In genomic region chr1:53739109-53739681, GRCh38 we compare ENCODE assay signal across 8 cellular contexts. TPM values are rescaled to one million over a fixed set of nuclear protein-coding genes. Genes with fewer than 3 reads are reported as not detected.
DNase-seq lines count a peak whose midpoint lies in the region; ATAC-seq and TF ChIP-seq lines count a peak whose summit lies in the region.

Gene GLIS1, minus strand, starts transcription at chr1:53739164. Its CDS starts 1,100 bp downstream, at chr1:53738064.

- DNase-seq in BJ (ENCODE audit: low read depth) (no peak), NCI-H2227 treated with DMSO at 0.1 percent for 48 hours (lab: John Stamatoyannopoulos, UW) (peak; percentile 82), epithelial cell of esophagus (ENCODE audit: low read depth) (peak; percentile 84), midbrain (lab: John Stamatoyannopoulos, UW) (peak; percentile 59)
- peak; percentile 70 for DNase-seq in activated CD8-positive, alpha-beta memory T cell treated with anti-CD3 and anti-CD28 coated beads, Interleukin-2, amount 10 ng/mL, durations not matched to agents 7 days and 5 days
- peak; percentile 4 to 16 for DNase-seq in stimulated activated CD8-positive, alpha-beta memory T cell treated with anti-CD3 and anti-CD28 coated beads, Interleukin-2, amount 100 ng/mL, for 1 hour (ENCODE audit: low read depth in 2 of 2)

- H3K27ac Mint-ChIP-seq in activated CD8-positive, alpha-beta memory T cell treated with anti-CD3 and anti-CD28 coated beads, Interleukin-2, amount 10 ng/mL, durations not matched to agents 7 days and 5 days: no peak within 1 kb of the TSS

- H3K36me3 Mint-ChIP-seq in activated CD8-positive, alpha-beta memory T cell treated with anti-CD3 and anti-CD28 coated beads, Interleukin-2, amount 10 ng/mL, durations not matched to agents 7 days and 5 days: peaks cover 6% of the 10 kb centered on the region

- peaks cover 75% of the 10 kb centered on the region for H3K27me3 Mint-ChIP-seq in activated CD8-positive, alpha-beta memory T cell treated with anti-CD3 and anti-CD28 coated beads, Interleukin-2, amount 10 ng/mL, durations not matched to agents 7 days and 5 days

- CTCF ChIA-PET in BJ (lab: Yijun Ruan, JAX): interaction anchor here (1.1 kb wide), 1 partner anchor 15 kb away, joined by 4 read pairs; no protein-coding TSS in a partner anchor
- CTCF ChIA-PET in activated CD8-positive, alpha-beta memory T cell treated with anti-CD3 and anti-CD28 coated beads, Interleukin-2, amount 10 ng/mL, durations not matched to agents 7 days and 5 days (lab: Charles Lee): interaction anchor here (2.7 kb wide), 1 partner anchor 14 kb away, joined by 8 read pairs; no protein-coding TSS in a partner anchor

- TF ChIP-seq CTCF in BJ (IDR thresholded peaks at IDR 0.05; ENCODE audit: insufficient read depth, low read depth, low read length) (no peak), epithelial cell of esophagus (IDR thresholded peaks at IDR 0.05; ENCODE audit: insufficient read depth, low read depth, low read length, missing control alignments) (no peak)

- peak within 1 kb of the TSS; percentile 76 for H3K4me3 ChIP-seq in BJ (ENCODE audit: low read depth, low read length)
- H3K4me3 ChIP-seq in epithelial cell of esophagus (ENCODE audit: low read length): peak within 1 kb of the TSS; percentile 38

- H3K27me3 ChIP-seq in BJ (ENCODE audit: control insufficient read depth, insufficient read depth, low read length): no peaks in the 10 kb centered on the region

- POLR2A ChIA-PET in BJ (lab: Charles Lee): no interaction called here

- peaks cover 3% of the 10 kb centered on the region for H3K4me1 Mint-ChIP-seq in activated CD8-positive, alpha-beta memory T cell treated with anti-CD3 and anti-CD28 coated beads, Interleukin-2, amount 10 ng/mL, durations not matched to agents 7 days and 5 days

- H3K36me3 ChIP-seq in BJ (ENCODE audit: control insufficient read depth, insufficient read depth, low read length): no peaks in the 10 kb centered on the region

- ATAC-seq in GM19035 (IDR thresholded peaks at IDR 0.05; ENCODE audit: unreplicated experiment) (peak; percentile 91), HG03159 (IDR thresholded peaks at IDR 0.05; ENCODE audit: unreplicated experiment) (peak; percentile 96)
- peak; percentile 94 for ATAC-seq in activated CD8-positive, alpha-beta memory T cell treated with anti-CD3 and anti-CD28 coated beads, Interleukin-2, amount 10 ng/mL, durations not matched to agents 7 days and 5 days

- H3K4me3 Mint-ChIP-seq in activated CD8-positive, alpha-beta memory T cell treated with anti-CD3 and anti-CD28 coated beads, Interleukin-2, amount 10 ng/mL, durations not matched to agents 7 days and 5 days: peak within 1 kb of the TSS; percentile 38

- H3K9me3 Mint-ChIP-seq in activated CD8-positive, alpha-beta memory T cell treated with anti-CD3 and anti-CD28 coated beads, Interleukin-2, amount 10 ng/mL, durations not matched to agents 7 days and 5 days (ENCODE audit: low read depth): no peaks in the 10 kb centered on the region

RNA-seq across cellular contexts. Expression of gene GLIS1, which starts in this region (rescaled TPM):
- polyA plus RNA-seq in BJ (2011; rRNA removed): 0.86 and 1.9 TPM in 2 replicates
- 1.5 and 1.8 TPM in 2 replicates for polyA minus RNA-seq in BJ (2011; rRNA and poly(A)+ RNA removed)
- not detected for total RNA-seq in activated CD8-positive, alpha-beta memory T cell treated with anti-CD3 and anti-CD28 coated beads, Interleukin-2, amount 10 ng/mL, durations not matched to agents 7 days and 5 days

Comparison
In these comparisons a context has a peak if more than half of its experiments do, and no peak if none do; other contexts are left out.
1. Peak in DNase-seq and ATAC-seq in activated CD8-positive, alpha-beta memory T cell treated with anti-CD3 and anti-CD28 coated beads, Interleukin-2, amount 10 ng/mL, durations not matched to agents 7 days and 5 days; RNA of the gene not detected or under 1 TPM.